8 cellular contexts compared by ENCODE assay signal in the genomic region with DNA sequence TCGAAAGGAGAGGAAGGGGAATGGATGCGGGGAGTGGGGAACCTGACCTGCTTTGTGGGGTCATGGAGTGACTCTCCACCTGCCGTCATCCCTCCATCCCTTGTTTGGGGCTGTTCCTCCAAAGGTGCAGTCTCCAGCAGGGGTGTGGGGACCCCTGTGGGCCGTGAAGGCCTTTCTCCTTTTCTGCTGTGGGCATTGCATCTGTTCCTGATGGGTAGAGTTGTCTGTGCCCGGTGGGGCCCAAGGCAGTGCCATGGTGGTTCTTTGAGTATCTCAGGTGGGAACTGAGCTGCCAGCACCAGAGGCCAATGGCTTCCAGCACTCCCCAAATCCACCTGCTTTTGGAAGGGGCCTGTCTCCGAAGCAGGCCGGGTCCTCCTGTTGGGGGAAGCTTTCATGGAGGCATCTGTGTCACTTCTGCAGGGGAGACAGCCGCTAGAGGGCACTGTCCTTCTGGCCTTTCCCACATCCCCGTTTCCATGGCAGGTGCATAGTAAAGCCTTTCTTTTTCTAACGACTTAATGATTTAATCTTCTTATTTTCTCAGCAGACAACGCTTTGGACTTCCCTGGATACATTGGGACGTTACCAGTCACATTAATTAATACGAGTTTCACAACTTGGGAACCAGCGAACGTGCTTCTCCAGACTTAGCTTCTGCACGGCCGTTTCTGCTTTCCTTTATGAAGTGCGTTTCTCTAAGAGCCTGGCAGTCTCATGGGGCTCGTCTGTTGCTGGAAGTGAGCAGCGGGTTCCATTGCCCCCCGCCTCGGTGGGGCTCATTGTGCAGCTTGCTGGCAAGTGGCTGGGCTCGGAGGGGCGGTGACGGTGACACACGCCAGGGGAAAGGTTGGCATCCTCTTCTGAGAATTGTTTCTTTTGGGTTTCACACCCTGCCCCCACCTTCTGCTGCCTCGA. TPM values are rescaled to one million over a fixed set of nuclear protein-coding genes. Genes with fewer than 3 reads are reported as not detected.
DNase-seq lines count a peak whose midpoint lies in the region; ATAC-seq and TF ChIP-seq lines count a peak whose summit lies in the region.

No MANE protein-coding gene starts in this region.

- H3K27me3 Mint-ChIP-seq in HFFc6 (ENCODE audit: insufficient read depth) = no peaks in the 10 kb centered on the region

- no peak overlapping the region for H3K27ac Mint-ChIP-seq in HFFc6

- H3K4me1 Mint-ChIP-seq in HFFc6 (ENCODE audit: low read depth) = no peaks in the 10 kb centered on the region

- CTCF ChIA-PET in BJ (lab: Yijun Ruan, JAX) = interaction anchor here (0.6 to 7.2 kb wide), 33 partner anchors 11 to 563 kb away, joined by 3 to 105 read pairs (median 4); no protein-coding TSS in a partner anchor

- H3K9ac ChIP-seq in NT2/D1 (ENCODE audit: insufficient read length, low read depth) (no peak overlapping the region), muscle layer of colon (ENCODE audit: low read length) (no peak overlapping the region)

- peaks cover 2% of the 10 kb centered on the region for H3K4me1 ChIP-seq in NT2/D1 (ENCODE audit: insufficient read depth, insufficient read length)
- H3K4me1 ChIP-seq in muscle layer of colon (ENCODE audit: insufficient read depth, low read length) = peaks cover 19% of the 10 kb centered on the region

- peak; percentile 92 for TF ChIP-seq CTCF in BJ (IDR thresholded peaks at IDR 0.05; ENCODE audit: insufficient read depth, low read depth, low read length)
- TF ChIP-seq CTCF in HFFc6 (IDR thresholded peaks at IDR 0.05) = peak; percentile 94
- TF ChIP-seq CTCF in epithelial cell of proximal tubule (conservative IDR thresholded peaks at IDR 0.05; ENCODE audit: low read depth, low read length) = peak; percentile 93

- peaks cover 4% of the 10 kb centered on the region; the same call in 1 of the 2 replicates for H3K36me3 Mint-ChIP-seq in HFFc6 (ENCODE audit: low read depth)

- H3K4me3 ChIP-seq in BJ (ENCODE audit: low read depth, low read length) (no peak overlapping the region), NT2/D1 (ENCODE audit: insufficient read length, low read depth) (no peak overlapping the region), epithelial cell of proximal tubule (ENCODE audit: low read depth, low read length) (no peak overlapping the region), muscle layer of colon (ENCODE audit: low read depth in 1 of 2, low read length in 2 of 2) (peak overlapping the region in 1 of 2 donors; percentile 55)

- POLR2A ChIA-PET in BJ (lab: Charles Lee) = no interaction called here

- DNase-seq in BJ (ENCODE audit: low read depth) (no peak), HFFc6 (peak; percentile 58), NT2/D1 (ENCODE audit: low read depth, low spot score) (peak; percentile 54), epithelial cell of proximal tubule (ENCODE audit: low read depth) (no peak)
- DNase-seq in activated CD8-positive, alpha-beta memory T cell treated with anti-CD3 and anti-CD28 coated beads, Interleukin-2, amount 50 U/mL, for 4 hours = peak; percentile 77
- DNase-seq in stimulated activated CD8-positive, alpha-beta memory T cell treated with anti-CD3 and anti-CD28 coated beads, Interleukin-4, amount 100 ng/mL, for 4 hours (ENCODE audit: low read depth in 2 of 2, low spot score in 1 of 2) = peak; percentile 41 to 44

- no peaks in the 10 kb centered on the region for H3K9me3 Mint-ChIP-seq in HFFc6

- no peak for ATAC-seq in GM19463 (IDR thresholded peaks at IDR 0.05; ENCODE audit: unreplicated experiment)

- no peaks in the 10 kb centered on the region; the same call in 1 of the 2 replicates for H3K36me3 ChIP-seq in BJ (ENCODE audit: control insufficient read depth, insufficient read depth, low read length)
- H3K36me3 ChIP-seq in NT2/D1 (ENCODE audit: insufficient read depth, insufficient read length, low read length) = no peaks in the 10 kb centered on the region
- no peaks in the 10 kb centered on the region for H3K36me3 ChIP-seq in muscle layer of colon (ENCODE audit: insufficient read depth, low read length)

- H3K27ac ChIP-seq in muscle layer of colon (ENCODE audit: low read depth, low read length) = peak overlapping the region; percentile 14

- H3K4me3 Mint-ChIP-seq in HFFc6 = no peak overlapping the region

- H3K9me3 ChIP-seq in NT2/D1 (ENCODE audit: insufficient read depth, low read length) = no peaks in the 10 kb centered on the region
- H3K9me3 ChIP-seq in muscle layer of colon (ENCODE audit: low read length) = no peaks in the 10 kb centered on the region

- H3K27me3 ChIP-seq in BJ (ENCODE audit: control insufficient read depth, insufficient read depth, low read length) = no peaks in the 10 kb centered on the region
- no peaks in the 10 kb centered on the region for H3K27me3 ChIP-seq in NT2/D1 (ENCODE audit: insufficient read depth, insufficient read length)
- H3K27me3 ChIP-seq in muscle layer of colon (ENCODE audit: control insufficient read depth in 1 of 2, insufficient read depth in 2 of 2, low read length in 2 of 2) = no peaks in the 10 kb centered on the region

RNA-seq across cellular contexts. Expression of gene PARVB, which starts 57.1 kb away (rescaled TPM):
- polyA plus RNA-seq in BJ (2011; rRNA removed) = 57.8 and 65.8 TPM in 2 replicates
- 21.1 and 28.8 TPM in 2 replicates for polyA minus RNA-seq in BJ (2011; rRNA and poly(A)+ RNA removed)
- total RNA-seq in HFFc6 (2021; fragmentation: NEBNext Ultra II Directional; extraction: Animal tissue kit (Norgen Biotek cat#: 25700)) = 10 to 100 TPM; 36.5 to 44.2 (median 38.9) TPM
- total RNA-seq in epithelial cell of proximal tubule = 74.2 and 79.9 TPM in 2 replicates

Comparison
In these comparisons a context has a peak if more than half of its experiments do, and no peak if none do; other contexts are left out.
1. DNase-seq: peak in HFFc6 (single experiment), NT2/D1 (single experiment), activated CD8-positive, alpha-beta memory T cell treated with anti-CD3 and anti-CD28 coated beads, Interleukin-2, amount 50 U/mL, for 4 hours (single experiment) and stimulated activated CD8-positive, alpha-beta memory T cell treated with anti-CD3 and anti-CD28 coated beads, Interleukin-4, amount 100 ng/mL, for 4 hours (2 of 2); none in BJ (single experiment) and epithelial cell of proximal tubule (single experiment).
2. Peak in every context shown above with its lines, with median percentiles within 50 percentile points of each other: CTCF ChIP-seq.